In genomic region chr16:23847251-23847650, GRCh38 we compare ENCODE assay signal across 19 cellular contexts. TPM values are rescaled to one million over a fixed set of nuclear protein-coding genes. Genes with fewer than 3 reads are reported as not detected.
DNase-seq lines count a peak whose midpoint lies in the region; ATAC-seq, FAIRE-seq and TF ChIP-seq lines count a peak whose summit lies in the region.
"Had no signal": no experiment of that assay in that cellular context is flagged by ENCODE, and none has a peak within 500 bp of the region (broad histone marks: within the 10 kb centered on the region; RNA-seq: fewer than 3 reads in every experiment).

No MANE protein-coding gene starts in this region.

- H3K4me3 ChIP-seq in CD4-positive, CD25-positive, alpha-beta regulatory T cell (ENCODE audit: low read depth, low read length) = no peak overlapping the region
- H3K4me3 ChIP-seq in CD8-positive, alpha-beta T cell (ENCODE audit: low read depth, low read length) = no peak overlapping the region
- H3K4me3 ChIP-seq: BLaER1 treated with 17β-estradiol and CSF1 and Interleukin-3, amounts not matched to agents 10 nM and 100 nM; GM12878; SJCRH30 had no signal

- POLR2A ChIA-PET in CD8-positive, alpha-beta T cell (lab: Charles Lee) = interaction anchor here (1.1 to 1.8 kb wide), 2 partner anchors 9 to 15 kb away, joined by 5 to 7 read pairs; no protein-coding TSS in a partner anchor

- H3K36me3 Mint-ChIP-seq in CD4-positive, CD25-positive, alpha-beta regulatory T cell = peaks cover 22% of the 10 kb centered on the region
- H3K36me3 Mint-ChIP-seq in CD8-positive, alpha-beta T cell = peaks cover 28% of the 10 kb centered on the region
- H3K36me3 Mint-ChIP-seq in activated T-helper 1 cell treated with anti-CD3 and anti-CD28 coated beads, Interleukin-12 subunit alpha, Interleukin-12 subunit beta, Interleukin-2, Interleukin-4 antibody, amounts not matched to agents 30 ng/mL and 10 ng/mL and 1 ng/mL, durations not matched to agents 14 hours and 24 hours and 36 hours (ENCODE audit: low read depth) = peaks cover 63% of the 10 kb centered on the region
- H3K36me3 Mint-ChIP-seq in memory B cell = peaks cover 35% of the 10 kb centered on the region

- H3K4me3 Mint-ChIP-seq in CD4-positive, CD25-positive, alpha-beta regulatory T cell = peak overlapping the region in 1 of 4 donors; percentile 15
- H3K4me3 Mint-ChIP-seq in CD8-positive, alpha-beta T cell = no peak overlapping the region
- H3K4me3 Mint-ChIP-seq in activated T-helper 1 cell treated with anti-CD3 and anti-CD28 coated beads, Interleukin-12 subunit alpha, Interleukin-12 subunit beta, Interleukin-2, Interleukin-4 antibody, amounts not matched to agents 30 ng/mL and 10 ng/mL and 1 ng/mL, durations not matched to agents 14 hours and 24 hours and 36 hours = no peak overlapping the region
- no peak overlapping the region for H3K4me3 Mint-ChIP-seq in memory B cell

- intact Hi-C loops in CD8-positive, alpha-beta T cell (cut with DNase I, micrococcal nuclease) = no loop called here
- intact Hi-C loops in activated T-helper 1 cell treated with anti-CD3 and anti-CD28 coated beads, Interleukin-12 subunit alpha, Interleukin-12 subunit beta, Interleukin-2, Interleukin-4 antibody, amounts not matched to agents 30 ng/mL and 10 ng/mL and 1 ng/mL, durations not matched to agents 14 hours and 24 hours and 36 hours (cut with micrococcal nuclease) = loop anchor here (1.0 to 10.0 kb wide), 4 partner anchors 12 to 1168 kb away; partner anchors contain the start of genes ARHGAP17 and PRKCB

- peaks cover 26 to 79% (median 66%) of the 10 kb centered on the region in 4 donors for H3K4me1 Mint-ChIP-seq in CD4-positive, CD25-positive, alpha-beta regulatory T cell
- peaks cover 77% of the 10 kb centered on the region for H3K4me1 Mint-ChIP-seq in CD8-positive, alpha-beta T cell (ENCODE audit: low read depth)
- H3K4me1 Mint-ChIP-seq in activated T-helper 1 cell treated with anti-CD3 and anti-CD28 coated beads, Interleukin-12 subunit alpha, Interleukin-12 subunit beta, Interleukin-2, Interleukin-4 antibody, amounts not matched to agents 30 ng/mL and 10 ng/mL and 1 ng/mL, durations not matched to agents 14 hours and 24 hours and 36 hours (ENCODE audit: low read depth) = peaks cover 88% of the 10 kb centered on the region
- H3K4me1 Mint-ChIP-seq in memory B cell = peaks cover 59% of the 10 kb centered on the region

- no peaks in the 10 kb centered on the region for H3K9me3 ChIP-seq in CD4-positive, CD25-positive, alpha-beta regulatory T cell (ENCODE audit: control insufficient read depth in 2 of 2, low read length in 2 of 2)
- H3K9me3 ChIP-seq in CD8-positive, alpha-beta T cell (ENCODE audit: low read length) = no peaks in the 10 kb centered on the region
- H3K9me3 ChIP-seq: SJCRH30 had no signal

- H3K27ac ChIP-seq in CD4-positive, CD25-positive, alpha-beta regulatory T cell (ENCODE audit: insufficient read depth, low read length, poor library complexity, severe bottlenecking) = no peak overlapping the region
- H3K27ac ChIP-seq in CD8-positive, alpha-beta T cell (ENCODE audit: low read depth, low read length) = no peak overlapping the region
- H3K27ac ChIP-seq: BLaER1 treated with 17β-estradiol and CSF1 and Interleukin-3, amounts not matched to agents 10 nM and 100 nM; HL-60; SJCRH30 had no signal

- no peak for ATAC-seq in CD4-positive, CD25-positive, alpha-beta regulatory T cell (ENCODE audit: low read depth in 2 of 2)
- ATAC-seq in CD8-positive, alpha-beta T cell = no peak
- ATAC-seq in memory B cell (ENCODE audit: low read depth) (no peak), GM18519 (IDR thresholded peaks at IDR 0.05; ENCODE audit: low FRiP score, unreplicated experiment) (no peak)

- DNase-seq in CD4-positive, CD25-positive, alpha-beta regulatory T cell = no peak
- DNase-seq in CD8-positive, alpha-beta T cell = no peak
- DNase-seq in activated T-helper 1 cell treated with anti-CD3 and anti-CD28 coated beads, Interleukin-12 subunit alpha, Interleukin-12 subunit beta, Interleukin-2, Interleukin-4 antibody, amounts not matched to agents 30 ng/mL and 10 ng/mL and 1 ng/mL, durations not matched to agents 14 hours and 24 hours and 36 hours (ENCODE audit: low spot score) = no peak
- DNase-seq in memory B cell (ENCODE audit: low spot score in 2 of 2) (no peak), HTR-8/SVneo (ENCODE audit: insufficient read length, low spot score) (no peak), mucosa of gallbladder (ENCODE audit: low spot score) (no peak)
- DNase-seq: HCEC 1CT, KG1, NCI-H1092, NCI-H1694, NCI-H345, NCI-H526 treated with DMSO at 0.1 percent for 48 hours, RPMI8226, SJCRH30 had no signal

- H3K9me3 Mint-ChIP-seq in CD4-positive, CD25-positive, alpha-beta regulatory T cell = no peaks in the 10 kb centered on the region
- no peaks in the 10 kb centered on the region for H3K9me3 Mint-ChIP-seq in CD8-positive, alpha-beta T cell
- peaks cover under 1% of the 10 kb centered on the region for H3K9me3 Mint-ChIP-seq in activated T-helper 1 cell treated with anti-CD3 and anti-CD28 coated beads, Interleukin-12 subunit alpha, Interleukin-12 subunit beta, Interleukin-2, Interleukin-4 antibody, amounts not matched to agents 30 ng/mL and 10 ng/mL and 1 ng/mL, durations not matched to agents 14 hours and 24 hours and 36 hours
- H3K9me3 Mint-ChIP-seq in memory B cell = no peaks in the 10 kb centered on the region

- TF ChIP-seq CTCF in CD8-positive, alpha-beta T cell (IDR thresholded peaks at IDR 0.05) = no peak

- no peaks in the 10 kb centered on the region for H3K27me3 Mint-ChIP-seq in CD4-positive, CD25-positive, alpha-beta regulatory T cell
- H3K27me3 Mint-ChIP-seq in CD8-positive, alpha-beta T cell (ENCODE audit: low read depth) = no peaks in the 10 kb centered on the region
- no peaks in the 10 kb centered on the region for H3K27me3 Mint-ChIP-seq in activated T-helper 1 cell treated with anti-CD3 and anti-CD28 coated beads, Interleukin-12 subunit alpha, Interleukin-12 subunit beta, Interleukin-2, Interleukin-4 antibody, amounts not matched to agents 30 ng/mL and 10 ng/mL and 1 ng/mL, durations not matched to agents 14 hours and 24 hours and 36 hours (ENCODE audit: insufficient read depth)
- H3K27me3 Mint-ChIP-seq in memory B cell = no peaks in the 10 kb centered on the region

- H3K4me1 ChIP-seq in CD4-positive, CD25-positive, alpha-beta regulatory T cell (ENCODE audit: control insufficient read depth, insufficient read depth, low read length, poor library complexity, severe bottlenecking) = peaks cover 3% of the 10 kb centered on the region
- H3K4me1 ChIP-seq in CD8-positive, alpha-beta T cell (ENCODE audit: insufficient read depth, low read length) = peaks cover 58% of the 10 kb centered on the region
- H3K4me1 ChIP-seq: SJCRH30 had no signal

- CTCF ChIA-PET in CD8-positive, alpha-beta T cell (lab: Charles Lee) = interaction anchor here (0.9 kb wide), 3 partner anchors 44 to 196 kb away, joined by 3 read pairs; no protein-coding TSS in a partner anchor

- peaks cover 2% of the 10 kb centered on the region for H3K36me3 ChIP-seq in CD4-positive, CD25-positive, alpha-beta regulatory T cell (ENCODE audit: control insufficient read depth, insufficient read depth, low read length)
- H3K36me3 ChIP-seq in CD8-positive, alpha-beta T cell (ENCODE audit: insufficient read depth, low read length) = no peaks in the 10 kb centered on the region
- H3K36me3 ChIP-seq: SJCRH30 had no signal

- H3K27me3 ChIP-seq in CD4-positive, CD25-positive, alpha-beta regulatory T cell (ENCODE audit: control insufficient read depth, insufficient read depth, low read length) = no peaks in the 10 kb centered on the region
- H3K27me3 ChIP-seq in CD8-positive, alpha-beta T cell (ENCODE audit: insufficient read depth, low read length) = no peaks in the 10 kb centered on the region
- H3K27me3 ChIP-seq: BLaER1 treated with 17β-estradiol and CSF1 and Interleukin-3, amounts not matched to agents 10 nM and 100 nM; SJCRH30 had no signal

- peak overlapping the region; percentile 91 to 96 (median 93) for H3K27ac Mint-ChIP-seq in CD4-positive, CD25-positive, alpha-beta regulatory T cell
- H3K27ac Mint-ChIP-seq in CD8-positive, alpha-beta T cell = peak overlapping the region; percentile 88
- peak overlapping the region; percentile 78 for H3K27ac Mint-ChIP-seq in activated T-helper 1 cell treated with anti-CD3 and anti-CD28 coated beads, Interleukin-12 subunit alpha, Interleukin-12 subunit beta, Interleukin-2, Interleukin-4 antibody, amounts not matched to agents 30 ng/mL and 10 ng/mL and 1 ng/mL, durations not matched to agents 14 hours and 24 hours and 36 hours
- peak overlapping the region; percentile 93 for H3K27ac Mint-ChIP-seq in memory B cell

- FAIRE-seq in HTR-8/SVneo (lab: Jason Lieb, UNC) = no peak
- FAIRE-seq: GM12878 had no signal

RNA-seq across cellular contexts. Expression of gene PRKCB, which starts 11.5 kb away (rescaled TPM):
- total RNA-seq in CD4-positive, CD25-positive, alpha-beta regulatory T cell = 83.1 TPM
- polyA plus RNA-seq in CD4-positive, CD25-positive, alpha-beta regulatory T cell = 10 to 100 TPM; 37.4 to 54.7 (median 47.5) TPM
- 10 to 100 TPM; 62.8 to 64.4 TPM for total RNA-seq in CD8-positive, alpha-beta T cell
- total RNA-seq in activated T-helper 1 cell treated with anti-CD3 and anti-CD28 coated beads, Interleukin-12 subunit alpha, Interleukin-12 subunit beta, Interleukin-2, Interleukin-4 antibody, amounts not matched to agents 30 ng/mL and 10 ng/mL and 1 ng/mL, durations not matched to agents 14 hours and 24 hours and 36 hours = 100 and 109 TPM in 2 replicates
- total RNA-seq in mucosa of gallbladder = 9.6 TPM
- total RNA-seq: MCF 10A, SJCRH30 had no signal
